ENCODE assay signal across 11 cellular contexts in the genomic region with DNA sequence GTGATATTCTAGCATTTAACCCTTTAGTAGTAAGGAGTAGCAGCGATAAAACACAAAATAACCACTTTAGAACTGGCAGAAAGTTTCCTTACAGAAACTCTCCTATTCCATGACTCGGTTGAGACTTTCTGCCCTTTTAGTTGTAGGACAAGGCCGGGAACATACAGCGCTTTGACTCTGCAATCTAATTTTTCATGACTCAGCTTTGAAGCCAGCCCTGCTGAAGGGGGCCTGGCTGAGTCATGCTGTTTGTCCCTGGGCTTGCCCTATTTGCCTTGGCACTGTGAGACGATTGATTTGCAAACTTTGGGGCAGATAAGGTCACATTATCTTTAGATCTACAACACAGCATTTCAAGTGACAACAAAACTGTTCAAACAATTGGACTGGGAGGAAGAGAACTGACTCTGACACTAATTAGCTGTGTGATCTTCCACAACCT.
A peak's percentile ranks its signal among the peaks of the same experiment; 100 is the strongest.
DNase-seq lines count a peak whose midpoint lies in the region; ATAC-seq and TF ChIP-seq lines count a peak whose summit lies in the region.
"Had no signal": no experiment of that assay in that cellular context is flagged by ENCODE, and none has a peak within 500 bp of the region (broad histone marks: within the 10 kb centered on the region; RNA-seq: fewer than 3 reads in every experiment).

No MANE protein-coding gene starts in this region.

- ATAC-seq in WTC11 (peak; percentile 60), mucosa of descending colon (peak; percentile 95), GM21825 (IDR thresholded peaks at IDR 0.05; ENCODE audit: unreplicated experiment) (no peak)

- H3K4me3 ChIP-seq in mucosa of descending colon, result no peak overlapping the region
- no peak overlapping the region for H3K4me3 ChIP-seq in CD8-positive, alpha-beta memory T cell (ENCODE audit: low read length)

- peak; percentile 98 for DNase-seq in DMS53 treated with DMSO at 0.1 percent for 48 hours (lab: John Stamatoyannopoulos, UW; ENCODE audit: unreplicated experiment)
- DNase-seq in NCI-H2029 treated with DMSO at 0.1 percent for 48 hours (lab: John Stamatoyannopoulos, UW), result peak; percentile 81
- no peak for DNase-seq in WTC11 (ENCODE audit: low spot score)
- peak in 2 of 3 donors; percentile 21 to 29 for DNase-seq in mucosa of descending colon
- no peak for DNase-seq in activated CD4-positive, alpha-beta memory T cell treated with anti-CD3 and anti-CD28 coated beads for 36 hours
- no peak for DNase-seq in GM19240 (ENCODE audit: insufficient read length, low spot score)
- no peak for DNase-seq in CD8-positive, alpha-beta memory T cell
- DNase-seq: activated T-cell treated with anti-CD3 and anti-CD28 coated beads, Interleukin-2, amount 50 U/mL, for 24 hours; KG1; stimulated activated CD8-positive, alpha-beta memory T cell treated with anti-CD3 and anti-CD28 coated beads, Interleukin-4, amount 100 ng/mL, for 48 hours had no signal

- no peak overlapping the region for H3K27ac ChIP-seq in CD8-positive, alpha-beta memory T cell (ENCODE audit: low read depth, low read length)

- peaks cover 14% of the 10 kb centered on the region for H3K4me1 Mint-ChIP-seq in WTC11
- no peaks in the 10 kb centered on the region for H3K4me1 Mint-ChIP-seq in activated CD4-positive, alpha-beta memory T cell treated with anti-CD3 and anti-CD28 coated beads for 36 hours (ENCODE audit: low read depth)
- no peaks in the 10 kb centered on the region for H3K4me1 Mint-ChIP-seq in CD8-positive, alpha-beta memory T cell

- TF ChIP-seq CTCF in WTC11 (IDR thresholded peaks at IDR 0.05), result no peak
- no peak for TF ChIP-seq CTCF in mucosa of descending colon (IDR thresholded peaks at IDR 0.05)

- peak overlapping the region; percentile 13; the same call in 1 of the 2 replicates for H3K27ac Mint-ChIP-seq in WTC11
- no peak overlapping the region for H3K27ac Mint-ChIP-seq in activated CD4-positive, alpha-beta memory T cell treated with anti-CD3 and anti-CD28 coated beads for 36 hours
- no peak overlapping the region for H3K27ac Mint-ChIP-seq in CD8-positive, alpha-beta memory T cell
- H3K27ac Mint-ChIP-seq: activated T-cell treated with anti-CD3 and anti-CD28 coated beads, Interleukin-2, amount 50 U/mL, for 24 hours had no signal

- POLR2A ChIA-PET in WTC11 (lab: Charles Lee), result no interaction called here
- POLR2A ChIA-PET in activated CD4-positive, alpha-beta memory T cell treated with anti-CD3 and anti-CD28 coated beads for 36 hours (lab: Charles Lee), result no interaction called here
- POLR2A ChIA-PET in CD8-positive, alpha-beta memory T cell (lab: Charles Lee), result no interaction called here

- CTCF ChIA-PET in WTC11 (lab: Charles Lee), result no interaction called here
- CTCF ChIA-PET in activated CD4-positive, alpha-beta memory T cell treated with anti-CD3 and anti-CD28 coated beads for 36 hours (lab: Charles Lee), result no interaction called here
- CTCF ChIA-PET in CD8-positive, alpha-beta memory T cell (lab: Charles Lee), result no interaction called here

- no peaks in the 10 kb centered on the region for H3K4me1 ChIP-seq in mucosa of descending colon (ENCODE audit: low read depth)
- no peaks in the 10 kb centered on the region for H3K4me1 ChIP-seq in CD8-positive, alpha-beta memory T cell (ENCODE audit: insufficient read depth, low read length)

- no peaks in the 10 kb centered on the region for H3K27me3 ChIP-seq in CD8-positive, alpha-beta memory T cell (ENCODE audit: insufficient read depth, low read length, poor library complexity, severe bottlenecking)

- no peaks in the 10 kb centered on the region for H3K36me3 Mint-ChIP-seq in WTC11
- no peaks in the 10 kb centered on the region for H3K36me3 Mint-ChIP-seq in activated CD4-positive, alpha-beta memory T cell treated with anti-CD3 and anti-CD28 coated beads for 36 hours
- H3K36me3 Mint-ChIP-seq in CD8-positive, alpha-beta memory T cell, result no peaks in the 10 kb centered on the region

- H3K9me3 Mint-ChIP-seq in WTC11, result no peaks in the 10 kb centered on the region
- no peaks in the 10 kb centered on the region for H3K9me3 Mint-ChIP-seq in activated CD4-positive, alpha-beta memory T cell treated with anti-CD3 and anti-CD28 coated beads for 36 hours
- H3K9me3 Mint-ChIP-seq in CD8-positive, alpha-beta memory T cell, result peaks cover 0 to 3% (median 1%) of the 10 kb centered on the region in 5 donors
- H3K9me3 Mint-ChIP-seq: activated T-cell treated with anti-CD3 and anti-CD28 coated beads, Interleukin-2, amount 50 U/mL, for 24 hours had no signal

- intact Hi-C loops in mucosa of descending colon (cut with DNase I, micrococcal nuclease), result no loop called here
- intact Hi-C loops in activated CD4-positive, alpha-beta memory T cell treated with anti-CD3 and anti-CD28 coated beads for 36 hours (cut with micrococcal nuclease), result no loop called here

- H3K9me3 ChIP-seq in mucosa of descending colon, result no peaks in the 10 kb centered on the region
- no peaks in the 10 kb centered on the region for H3K9me3 ChIP-seq in CD8-positive, alpha-beta memory T cell (ENCODE audit: low read length)

- H3K27me3 Mint-ChIP-seq in WTC11 (ENCODE audit: low read depth), result no peaks in the 10 kb centered on the region
- no peaks in the 10 kb centered on the region for H3K27me3 Mint-ChIP-seq in activated CD4-positive, alpha-beta memory T cell treated with anti-CD3 and anti-CD28 coated beads for 36 hours
- H3K27me3 Mint-ChIP-seq in CD8-positive, alpha-beta memory T cell, result no peaks in the 10 kb centered on the region
- H3K27me3 Mint-ChIP-seq: activated T-cell treated with anti-CD3 and anti-CD28 coated beads, Interleukin-2, amount 50 U/mL, for 24 hours had no signal

- H3K4me3 Mint-ChIP-seq in WTC11, result no peak overlapping the region
- no peak overlapping the region for H3K4me3 Mint-ChIP-seq in activated CD4-positive, alpha-beta memory T cell treated with anti-CD3 and anti-CD28 coated beads for 36 hours
- no peak overlapping the region for H3K4me3 Mint-ChIP-seq in CD8-positive, alpha-beta memory T cell
- H3K4me3 Mint-ChIP-seq: activated T-cell treated with anti-CD3 and anti-CD28 coated beads, Interleukin-2, amount 50 U/mL, for 24 hours had no signal

- H3K36me3 ChIP-seq in mucosa of descending colon (ENCODE audit: low read depth), result no peaks in the 10 kb centered on the region
- no peaks in the 10 kb centered on the region for H3K36me3 ChIP-seq in CD8-positive, alpha-beta memory T cell (ENCODE audit: insufficient read depth, low read length)

TF ChIP-seq in WTC11, 78 proteins besides CTCF, POLR2A, EP300 and RAD21:
- no peak for TF ChIP-seq JAZF1 (CRISPR knock-in tag; IDR thresholded peaks at IDR 0.05)
- TF ChIP-seq, protein P1, sequence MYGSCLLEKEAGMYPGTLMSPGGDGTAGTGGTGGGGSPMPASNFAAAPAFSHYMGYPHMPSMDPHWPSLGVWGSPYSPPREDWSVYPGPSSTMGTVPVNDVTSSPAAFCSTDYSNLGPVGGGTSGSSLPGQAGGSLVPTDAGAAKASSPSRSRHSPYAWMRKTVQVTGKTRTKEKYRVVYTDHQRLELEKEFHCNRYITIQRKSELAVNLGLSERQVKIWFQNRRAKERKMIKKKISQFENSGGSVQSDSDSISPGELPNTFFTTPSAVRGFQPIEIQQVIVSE (CRISPR knock-in tag; IDR thresholded peaks at IDR 0.05; ENCODE audit: borderline replicate concordance), result no peak
- no peak for TF ChIP-seq OVOL2 (CRISPR knock-in tag; IDR thresholded peaks at IDR 0.05; ENCODE audit: borderline replicate concordance)
- TF ChIP-seq KAT7 (CRISPR knock-in tag; IDR thresholded peaks at IDR 0.05; ENCODE audit: borderline replicate concordance), result no peak
- TF ChIP-seq MXD4 (CRISPR knock-in tag; IDR thresholded peaks at IDR 0.05; ENCODE audit: borderline replicate concordance), result no peak
- peak; percentile 95 for TF ChIP-seq GABPB1 (CRISPR knock-in tag; IDR thresholded peaks at IDR 0.05)
TF ChIP-seq in WTC11: peak in this region for 1.

Comparison
In these comparisons a context has a peak if more than half of its experiments do, and no peak if none do; other contexts are left out.
1. DNase-seq: peak in DMS53 treated with DMSO at 0.1 percent for 48 hours (single experiment), NCI-H2029 treated with DMSO at 0.1 percent for 48 hours (single experiment) and mucosa of descending colon (2 of 3); none in WTC11 (single experiment), activated CD4-positive, alpha-beta memory T cell treated with anti-CD3 and anti-CD28 coated beads for 36 hours (single experiment), GM19240 (single experiment) and CD8-positive, alpha-beta memory T cell (0 of 5).